Comparison of ENCODE assay signal across 17 cellular contexts in the genomic region with DNA sequence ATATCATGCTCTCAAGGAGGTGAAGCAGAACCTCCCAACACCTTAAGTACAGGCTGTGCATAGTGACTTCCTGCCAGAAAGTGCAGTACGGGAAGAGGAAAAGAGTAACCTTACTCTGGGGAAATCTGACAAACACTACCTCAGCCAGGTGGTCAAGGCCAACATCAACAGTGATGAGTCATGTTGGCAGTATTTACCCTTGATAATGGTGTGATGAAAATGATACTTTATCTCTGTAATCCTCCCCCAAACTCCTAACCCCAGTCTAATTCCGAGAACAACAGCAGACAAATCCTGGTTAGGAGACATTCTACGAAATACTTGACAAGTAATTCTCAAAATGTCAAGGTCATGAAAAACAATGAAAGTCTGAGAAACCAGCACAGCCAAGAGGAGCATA. TPM values are rescaled to one million over a fixed set of nuclear protein-coding genes. Genes with fewer than 3 reads are reported as not detected.
DNase-seq lines count a peak whose midpoint lies in the region; ATAC-seq, FAIRE-seq and TF ChIP-seq lines count a peak whose summit lies in the region.
"Had no signal": no experiment of that assay in that cellular context is flagged by ENCODE, and none has a peak within 500 bp of the region (broad histone marks: within the 10 kb centered on the region; RNA-seq: fewer than 3 reads in every experiment).

No MANE protein-coding gene starts in this region.

- H2AFZ ChIP-seq in MM.1S (ENCODE audit: low read length) (no peak overlapping the region), keratinocyte (ENCODE audit: control insufficient read depth, low read length) (no peak overlapping the region)

- H4K20me1 ChIP-seq in MM.1S (ENCODE audit: insufficient read depth, low read length): no peaks in the 10 kb centered on the region
- H4K20me1 ChIP-seq in keratinocyte (ENCODE audit: control insufficient read depth, extremely low read depth, insufficient read depth, low read length): no peaks in the 10 kb centered on the region

- H3K79me2 ChIP-seq in MM.1S (ENCODE audit: low read length) (no peaks in the 10 kb centered on the region), keratinocyte (ENCODE audit: control insufficient read depth, insufficient read depth, low read length) (no peaks in the 10 kb centered on the region)

- peak overlapping the region; percentile 58 for H3K27ac ChIP-seq in C4-2B
- no peak overlapping the region for H3K27ac ChIP-seq in MM.1S (ENCODE audit: low read length)
- H3K27ac ChIP-seq in keratinocyte (ENCODE audit: control insufficient read depth, insufficient read depth, low read length): no peak overlapping the region
- H3K27ac ChIP-seq: psoas muscle, SK-N-MC, vagina, WERI-Rb-1 had no signal

- no peaks in the 10 kb centered on the region for H3K9me1 ChIP-seq in keratinocyte (ENCODE audit: control insufficient read depth, extremely low read depth, insufficient read depth, low read length)

- H3K9ac ChIP-seq in MM.1S (ENCODE audit: low read length) (no peak overlapping the region), keratinocyte (ENCODE audit: control insufficient read depth, extremely low read depth, insufficient read depth, low read length) (no peak overlapping the region)

- H3K27me3 ChIP-seq in MM.1S (replicated peaks; ENCODE audit: insufficient read depth, low read length) (no peaks in the 10 kb centered on the region), keratinocyte (ENCODE audit: control insufficient read depth, extremely low read depth, insufficient read depth, low read length) (no peaks in the 10 kb centered on the region)
- H3K27me3 ChIP-seq: vagina had no signal

- no peaks in the 10 kb centered on the region for H3K9me2 ChIP-seq in MM.1S (replicated peaks; ENCODE audit: insufficient read depth, low read length)

- no peaks in the 10 kb centered on the region for H3K4me1 ChIP-seq in MM.1S (ENCODE audit: low read length)
- peaks cover 3% of the 10 kb centered on the region for H3K4me1 ChIP-seq in keratinocyte (ENCODE audit: control insufficient read depth, extremely low read depth, insufficient read depth, low read length)
- H3K4me1 ChIP-seq: psoas muscle, vagina had no signal

- ATAC-seq in HG02938 (IDR thresholded peaks at IDR 0.05; ENCODE audit: unreplicated experiment) (no peak), HG03565 (IDR thresholded peaks at IDR 0.05; ENCODE audit: unreplicated experiment) (no peak)
- ATAC-seq: psoas muscle; stimulated activated naive B cell treated with anti-CD40 and anti-IgM and Interleukin-4, amounts not matched to agents 10 μg/mL and 1 μg/mL and 100 μg/mL, for 72 hours had no signal

- dilution Hi-C loops in keratinocyte (cut with MboI; ENCODE audit: extremely low pct_ligation_motif_present, low sequenced_read_pairs): no loop called here

- H3K36me3 ChIP-seq in MM.1S (replicated peaks; ENCODE audit: insufficient read depth, low read length): no peaks in the 10 kb centered on the region
- H3K36me3 ChIP-seq in keratinocyte (ENCODE audit: control insufficient read depth in 2 of 2, extremely low read depth in 1 of 2, insufficient read depth in 2 of 2, low read length in 2 of 2): no peaks in the 10 kb centered on the region
- H3K36me3 ChIP-seq: WERI-Rb-1 had no signal

- in situ Hi-C loops in astrocyte of the cerebellum (cut with HindIII; ENCODE audit: low sequenced_read_pairs): no loop called here

- H3K4me3 ChIP-seq in MM.1S (ENCODE audit: low read length): no peak overlapping the region
- H3K4me3 ChIP-seq in astrocyte of the cerebellum (ENCODE audit: low read depth, low read length): no peak overlapping the region
- no peak overlapping the region for H3K4me3 ChIP-seq in keratinocyte (ENCODE audit: control insufficient read depth in 2 of 3, extremely low read depth in 1 of 3, insufficient read depth in 2 of 3, low read depth in 1 of 3, low read length in 3 of 3)
- H3K4me3 ChIP-seq: psoas muscle, SK-N-MC, vagina had no signal

- no peaks in the 10 kb centered on the region for H3F3A ChIP-seq in MM.1S (ENCODE audit: insufficient read depth, low read length)

- H3K9me3 ChIP-seq in MM.1S (replicated peaks; ENCODE audit: insufficient read depth, low read length): no peaks in the 10 kb centered on the region
- H3K9me3 ChIP-seq in keratinocyte (ENCODE audit: control insufficient read depth, low read depth, low read length): no peaks in the 10 kb centered on the region
- H3K9me3 ChIP-seq: psoas muscle, vagina had no signal

- DNase-seq in MM.1S (peak; percentile 7), astrocyte of the cerebellum (ENCODE audit: low read depth) (peak; percentile 5), keratinocyte (ENCODE audit: low read depth, low spot score) (no peak), GM03348 (ENCODE audit: low spot score) (no peak), NCI-H774 (lab: John Stamatoyannopoulos, UW) (no peak)
- DNase-seq: activated CD8-positive, alpha-beta memory T cell treated with anti-CD3 and anti-CD28 coated beads, Interleukin-2, amount 50 U/mL, for 4 hours; cortex of kidney; psoas muscle; stimulated activated CD4-positive, alpha-beta T cell treated with anti-CD3 and anti-CD28 coated beads, Interleukin-4, amount 100 ng/mL, for 24 hours; stimulated activated naive B cell treated with anti-CD40 and anti-IgM and Interleukin-4, amounts not matched to agents 10 μg/mL and 1 μg/mL and 100 μg/mL, for 72 hours; WERI-Rb-1 had no signal

- no peak overlapping the region for H3K4me2 ChIP-seq in MM.1S (ENCODE audit: low read depth, low read length)
- no peak overlapping the region for H3K4me2 ChIP-seq in keratinocyte (ENCODE audit: control insufficient read depth, extremely low read depth, insufficient read depth, low read depth, low read length)

- no peak for TF ChIP-seq CTCF in C4-2B (conservative IDR thresholded peaks at IDR 0.05)
- TF ChIP-seq CTCF in MM.1S (IDR thresholded peaks at IDR 0.05; ENCODE audit: low read length): no peak
- no peak for TF ChIP-seq CTCF in astrocyte of the cerebellum (IDR thresholded peaks at IDR 0.05; ENCODE audit: low read depth, low read length, missing control alignments)
- TF ChIP-seq CTCF in keratinocyte (optimal IDR thresholded peaks at IDR 0.05 in 1 of 3, IDR thresholded peaks at IDR 0.05 in 1 of 3, conservative IDR thresholded peaks at IDR 0.05 in 1 of 3; ENCODE audit: extremely low read depth in 1 of 3, insufficient read depth in 2 of 3, low read length in 3 of 3): no peak

- peak; percentile 64 for FAIRE-seq in keratinocyte (lab: Jason Lieb, UNC)
- FAIRE-seq: H1 had no signal

RNA-seq across cellular contexts. Expression of a gene that starts 26.5 kb away (rescaled TPM):
- polyA plus RNA-seq in keratinocyte: 0.53 to 1.1 TPM (median 0.96 TPM) in 3 replicates
- 0.76 TPM for polyA plus RNA-seq in keratinocyte (2011; ENCODE audit: low read depth)
- polyA plus RNA-seq in keratinocyte (2011; cell fraction: cytosol; rRNA removed): 0.56 and 0.73 TPM in 2 replicates
- polyA plus RNA-seq in keratinocyte (2011; cell fraction: nucleus; rRNA removed): 1.1 and 1.8 TPM in 2 replicates
- polyA plus RNA-seq in keratinocyte (2012; ENCODE audit: low replicate concordance): 0.90 and 1.2 TPM in 2 replicates
- polyA minus RNA-seq in keratinocyte: 1.8 to 3.0 TPM (median 1.9 TPM) in 3 replicates
- not detected for polyA minus RNA-seq in keratinocyte (2011; cell fraction: cytosol; rRNA and poly(A)+ RNA removed)
- polyA minus RNA-seq in keratinocyte (2011; cell fraction: nucleus; rRNA and poly(A)+ RNA removed): 0.84 and 1.6 TPM in 2 replicates

RNA-seq across cellular contexts. Expression of a gene that starts 51.5 kb away (rescaled TPM):
- 40.3 to 62.9 TPM (median 58.0 TPM) in 3 replicates for polyA plus RNA-seq in keratinocyte
- 15.2 TPM for polyA plus RNA-seq in keratinocyte (2011; ENCODE audit: low read depth)
- 61.0 and 79.3 TPM in 2 replicates for polyA plus RNA-seq in keratinocyte (2011; cell fraction: cytosol; rRNA removed)
- 34.3 and 35.6 TPM in 2 replicates for polyA plus RNA-seq in keratinocyte (2011; cell fraction: nucleus; rRNA removed)
- polyA plus RNA-seq in keratinocyte (2012; ENCODE audit: low replicate concordance): 49.8 and 63.9 TPM in 2 replicates
- polyA minus RNA-seq in keratinocyte: 35.1 to 53.4 TPM (median 47.2 TPM) in 3 replicates
- 36.6 TPM for polyA minus RNA-seq in keratinocyte (2011; cell fraction: cytosol; rRNA and poly(A)+ RNA removed)
- polyA minus RNA-seq in keratinocyte (2011; cell fraction: nucleus; rRNA and poly(A)+ RNA removed): 13.1 and 18.4 TPM in 2 replicates

Comparison
In these comparisons a context has a peak if more than half of its experiments do, and no peak if none do; other contexts are left out.
1. DNase-seq: peak in MM.1S (single experiment) and astrocyte of the cerebellum (single experiment); none in keratinocyte (single experiment), GM03348 (single experiment) and NCI-H774 (single experiment).